Comparison of ENCODE assay signal across 19 cellular contexts in genomic region chr1:51417496-51418383, GRCh38.
DNase-seq lines count a peak whose midpoint lies in the region; ATAC-seq, FAIRE-seq and TF ChIP-seq lines count a peak whose summit lies in the region.
"Had no signal": no experiment of that assay in that cellular context is flagged by ENCODE, and none has a peak within 500 bp of the region (broad histone marks: within the 10 kb centered on the region; RNA-seq: fewer than 3 reads in every experiment).

No MANE protein-coding gene starts in this region.

- DNase-seq in NCI-H524 (lab: John Stamatoyannopoulos, UW) = peak; percentile 11 to 34
- DNase-seq in NCI-H524 treated with DMSO at 0.1 percent for 48 hours (lab: John Stamatoyannopoulos, UW) = no peak
- DNase-seq in astrocyte (ENCODE audit: low read depth) = peak; percentile 61
- no peak for DNase-seq in glutamatergic neuron
- DNase-seq in GM23338 (ENCODE audit: low spot score) = no peak
- no peak for DNase-seq in NCI-H2029 (lab: John Stamatoyannopoulos, UW)
- no peak for DNase-seq in endodermal cell
- DNase-seq: activated CD8-positive, alpha-beta T cell treated with anti-CD3 and anti-CD28 coated beads for 36 hours; GOT3; hippocampal formation; left lung; right lobe of liver had no signal

- ATAC-seq in GM23338 = no peak
- ATAC-seq: activated CD8-positive, alpha-beta T cell treated with anti-CD3 and anti-CD28 coated beads for 36 hours; left lung; natural killer cell treated with Interleukin-12 subunit alpha and Interleukin-12 subunit beta and Interleukin-15 and Interleukin-18, amount 100 ng/mL, for 72 hours; right lobe of liver; stimulated activated effector memory CD8-positive, alpha-beta T cell treated with anti-CD3 and anti-CD28 coated beads, Interleukin-12 subunit alpha, Interleukin-12 subunit beta, amount 100 ng/mL, for 72 hours had no signal

- H3K9me3 ChIP-seq in astrocyte (ENCODE audit: insufficient read depth, low read depth, low read length) (no peaks in the 10 kb centered on the region), skeletal muscle satellite cell (replicated peaks; ENCODE audit: low read length) (no peaks in the 10 kb centered on the region), endodermal cell (ENCODE audit: control insufficient read depth, low read length) (no peaks in the 10 kb centered on the region)
- H3K9me3 ChIP-seq: left lung, right lobe of liver had no signal

- H3K27me3 Mint-ChIP-seq in astrocyte (ENCODE audit: low read depth, unreplicated experiment) (no peaks in the 10 kb centered on the region), glutamatergic neuron (ENCODE audit: unreplicated experiment) (peaks cover 3% of the 10 kb centered on the region), GM23338 (ENCODE audit: insufficient read depth, low read depth, poor library complexity) (peaks cover 4% of the 10 kb centered on the region), endodermal cell (ENCODE audit: insufficient read depth) (no peaks in the 10 kb centered on the region)
- H3K27me3 Mint-ChIP-seq: activated CD8-positive, alpha-beta T cell treated with anti-CD3 and anti-CD28 coated beads for 36 hours; natural killer cell treated with Interleukin-12 subunit alpha and Interleukin-12 subunit beta and Interleukin-15 and Interleukin-18, amount 100 ng/mL, for 72 hours had no signal

- peak overlapping the region; percentile 64 for H3K27ac Mint-ChIP-seq in astrocyte (ENCODE audit: unreplicated experiment)
- peak overlapping the region; percentile 90 for H3K27ac Mint-ChIP-seq in glutamatergic neuron (ENCODE audit: unreplicated experiment)
- no peak overlapping the region for H3K27ac Mint-ChIP-seq in GM23338
- no peak overlapping the region for H3K27ac Mint-ChIP-seq in endodermal cell
- H3K27ac Mint-ChIP-seq: activated CD8-positive, alpha-beta T cell treated with anti-CD3 and anti-CD28 coated beads for 36 hours; natural killer cell treated with Interleukin-12 subunit alpha and Interleukin-12 subunit beta and Interleukin-15 and Interleukin-18, amount 100 ng/mL, for 72 hours; stimulated activated effector memory CD8-positive, alpha-beta T cell treated with anti-CD3 and anti-CD28 coated beads, Interleukin-12 subunit alpha, Interleukin-12 subunit beta, amount 100 ng/mL, for 72 hours had no signal

- no peak overlapping the region for H3K9ac ChIP-seq in astrocyte (ENCODE audit: low read length)
- H3K9ac ChIP-seq in skeletal muscle satellite cell (ENCODE audit: low read depth, low read length) = no peak overlapping the region
- H3K9ac ChIP-seq in endodermal cell (ENCODE audit: extremely low read depth, low read length, poor library complexity, severe bottlenecking) = no peak overlapping the region

- H3K4me1 Mint-ChIP-seq in astrocyte (ENCODE audit: low read depth, unreplicated experiment) (peaks cover 40% of the 10 kb centered on the region), glutamatergic neuron (ENCODE audit: low read depth, unreplicated experiment) (peaks cover 30% of the 10 kb centered on the region), GM23338 (peaks cover 21% of the 10 kb centered on the region; the same call in 2 of the 3 replicates), endodermal cell (peaks cover 6% of the 10 kb centered on the region)

- H3K79me2 ChIP-seq in astrocyte (ENCODE audit: insufficient read depth, low read length) = no peaks in the 10 kb centered on the region
- peaks cover 87% of the 10 kb centered on the region for H3K79me2 ChIP-seq in GM23338 (replicated peaks; ENCODE audit: insufficient read depth)

- no peaks in the 10 kb centered on the region for H3K9me2 ChIP-seq in GM23338 (ENCODE audit: insufficient read depth)

- no peaks in the 10 kb centered on the region for H3K36me3 ChIP-seq in astrocyte (ENCODE audit: insufficient read depth, low read length)
- H3K36me3 ChIP-seq in skeletal muscle satellite cell (ENCODE audit: insufficient read depth, low read length) = peaks cover 3% of the 10 kb centered on the region
- no peaks in the 10 kb centered on the region for H3K36me3 ChIP-seq in GM23338 (ENCODE audit: insufficient read depth)
- peaks cover 18% of the 10 kb centered on the region for H3K36me3 ChIP-seq in endodermal cell (ENCODE audit: control insufficient read depth, insufficient read depth, low read length)

- H3K27me3 ChIP-seq in astrocyte (ENCODE audit: insufficient read depth, low read length) (no peaks in the 10 kb centered on the region), skeletal muscle satellite cell (ENCODE audit: control insufficient read depth, insufficient read depth, low read length) (no peaks in the 10 kb centered on the region), GM23338 (ENCODE audit: insufficient read depth) (no peaks in the 10 kb centered on the region), endodermal cell (ENCODE audit: control insufficient read depth, insufficient read depth, low read length, poor library complexity, severe bottlenecking) (no peaks in the 10 kb centered on the region)
- H3K27me3 ChIP-seq: left lung, right lobe of liver had no signal

- H2AFZ ChIP-seq in astrocyte (ENCODE audit: low read depth, low read length) (no peak overlapping the region), GM23338 (no peak overlapping the region)

- H3K4me1 ChIP-seq in astrocyte (ENCODE audit: insufficient read depth, low read length) (peaks cover 8% of the 10 kb centered on the region), skeletal muscle satellite cell (ENCODE audit: control insufficient read depth, insufficient read depth, low read length) (peaks cover 26% of the 10 kb centered on the region), GM23338 (ENCODE audit: insufficient read depth) (peaks cover 4% of the 10 kb centered on the region; the same call in 1 of the 2 replicates), endodermal cell (ENCODE audit: control insufficient read depth, insufficient read depth, low read length) (no peaks in the 10 kb centered on the region)
- H3K4me1 ChIP-seq: right lobe of liver had no signal

- H3K9me3 Mint-ChIP-seq in astrocyte (ENCODE audit: unreplicated experiment) (no peaks in the 10 kb centered on the region), glutamatergic neuron (ENCODE audit: unreplicated experiment) (peaks cover 8% of the 10 kb centered on the region), GM23338 (no peaks in the 10 kb centered on the region), endodermal cell (no peaks in the 10 kb centered on the region)
- H3K9me3 Mint-ChIP-seq: natural killer cell treated with Interleukin-12 subunit alpha and Interleukin-12 subunit beta and Interleukin-15 and Interleukin-18, amount 100 ng/mL, for 72 hours; stimulated activated effector memory CD8-positive, alpha-beta T cell treated with anti-CD3 and anti-CD28 coated beads, Interleukin-12 subunit alpha, Interleukin-12 subunit beta, amount 100 ng/mL, for 72 hours had no signal

- H3K4me3 ChIP-seq in astrocyte (ENCODE audit: insufficient read depth, low read depth, low read length) (no peak overlapping the region), skeletal muscle satellite cell (ENCODE audit: low read length) (no peak overlapping the region), GM23338 (no peak overlapping the region), endodermal cell (ENCODE audit: low read length) (no peak overlapping the region)
- H3K4me3 ChIP-seq: left lung, right lobe of liver, SK-N-MC had no signal

- 93 to 100% methylated on average over 4 to 5 of the region's 5 CpGs for WGBS in endodermal cell (ENCODE audit: insufficient coverage in 1 of 2, insufficient read length in 1 of 2), 2 experiments

- H3K4me3 Mint-ChIP-seq in astrocyte (ENCODE audit: unreplicated experiment) (no peak overlapping the region), glutamatergic neuron (ENCODE audit: unreplicated experiment) (peak overlapping the region; percentile 91), GM23338 (no peak overlapping the region), endodermal cell (no peak overlapping the region)
- H3K4me3 Mint-ChIP-seq: activated CD8-positive, alpha-beta T cell treated with anti-CD3 and anti-CD28 coated beads for 36 hours; natural killer cell treated with Interleukin-12 subunit alpha and Interleukin-12 subunit beta and Interleukin-15 and Interleukin-18, amount 100 ng/mL, for 72 hours; stimulated activated effector memory CD8-positive, alpha-beta T cell treated with anti-CD3 and anti-CD28 coated beads, Interleukin-12 subunit alpha, Interleukin-12 subunit beta, amount 100 ng/mL, for 72 hours had no signal

- H3K36me3 Mint-ChIP-seq in astrocyte (ENCODE audit: low read depth, unreplicated experiment) (peaks cover 2% of the 10 kb centered on the region), glutamatergic neuron (ENCODE audit: unreplicated experiment) (no peaks in the 10 kb centered on the region), GM23338 (ENCODE audit: low read depth) (peaks cover 9% of the 10 kb centered on the region; the same call in 2 of the 3 replicates), endodermal cell (ENCODE audit: low read depth) (peaks cover 8% of the 10 kb centered on the region)

- peak; percentile 72 for FAIRE-seq in astrocyte (lab: Jason Lieb, UNC)
- FAIRE-seq: bronchial epithelial cell, urothelium cell line had no signal

- H3K4me2 ChIP-seq in astrocyte (ENCODE audit: low read length) = peak overlapping the region; percentile 38
- H3K4me2 ChIP-seq in skeletal muscle satellite cell (ENCODE audit: low read length) = peak overlapping the region; percentile 16
- H3K4me2 ChIP-seq in GM23338 = no peak overlapping the region

- no peak for TF ChIP-seq CTCF in astrocyte (IDR thresholded peaks at IDR 0.05; ENCODE audit: insufficient read depth, low read depth, low read length)
- no peak for TF ChIP-seq CTCF in glutamatergic neuron (IDR thresholded peaks at IDR 0.05; ENCODE audit: partially characterized antibody, unreplicated experiment)
- no peak for TF ChIP-seq CTCF in GM23338 (conservative IDR thresholded peaks at IDR 0.05; ENCODE audit: low read depth in 2 of 2)
- TF ChIP-seq CTCF in endodermal cell (conservative IDR thresholded peaks at IDR 0.05) = no peak

- no peaks in the 10 kb centered on the region for H4K20me1 ChIP-seq in astrocyte (ENCODE audit: insufficient read depth, low read length)
- H4K20me1 ChIP-seq in GM23338 (replicated peaks; ENCODE audit: insufficient read depth) = no peaks in the 10 kb centered on the region

- H3F3A ChIP-seq in GM23338 (replicated peaks; ENCODE audit: low read depth) = no peaks in the 10 kb centered on the region

- H3K27ac ChIP-seq in astrocyte (ENCODE audit: low read depth, low read length) (peak overlapping the region; percentile 28), GM23338 (ENCODE audit: low read depth) (no peak overlapping the region), endodermal cell (ENCODE audit: low read depth, low read length) (no peak overlapping the region)
- H3K27ac ChIP-seq: epithelial cell of prostate, left lung, right lobe of liver, SK-N-MC had no signal

TF ChIP-seq in GM23338, 12 proteins besides CTCF, POLR2A, EP300 and RAD21 (continues in another document):
- TF ChIP-seq JUNB (IDR thresholded peaks at IDR 0.05; ENCODE audit: unreplicated experiment) = no peak
- TF ChIP-seq ZNF331 (CRISPR knock-in tag; IDR thresholded peaks at IDR 0.05; ENCODE audit: low read depth) = no peak
- no peak for TF ChIP-seq EZH2 (IDR thresholded peaks at IDR 0.05; ENCODE audit: low read depth, unreplicated experiment)
- TF ChIP-seq NANOG (IDR thresholded peaks at IDR 0.05; ENCODE audit: borderline replicate concordance) = no peak

Comparison
In these comparisons a context has a peak if more than half of its experiments do, and no peak if none do; other contexts are left out.
1. DNase-seq: peak in NCI-H524 (2 of 2) and astrocyte (single experiment); none in NCI-H524 treated with DMSO at 0.1 percent for 48 hours (single experiment), glutamatergic neuron (single experiment), GM23338 (single experiment), NCI-H2029 (single experiment) and endodermal cell (single experiment).
2. H3K27ac Mint-ChIP-seq: peak in astrocyte (single experiment) and glutamatergic neuron (single experiment); none in GM23338 (single experiment) and endodermal cell (single experiment).